7 cellular contexts compared by ENCODE assay signal in genomic region chr13:27672025-27672424, GRCh38.
"Had no signal": no experiment of that assay in that cellular context is flagged by ENCODE, and none has a peak within 500 bp of the region (broad histone marks: within the 10 kb centered on the region; RNA-seq: fewer than 3 reads in every experiment).

No MANE protein-coding gene starts in this region.

- H3K27ac ChIP-seq: HL-60, KMS-11 had no signal

- H3K4me3 ChIP-seq: K562 had no signal

- DNase-seq: IMR-90, KBM-7, KG1 had no signal

- ATAC-seq: HepG2, K562 had no signal
